7 cellular contexts compared by ENCODE assay signal in the genomic region with DNA sequence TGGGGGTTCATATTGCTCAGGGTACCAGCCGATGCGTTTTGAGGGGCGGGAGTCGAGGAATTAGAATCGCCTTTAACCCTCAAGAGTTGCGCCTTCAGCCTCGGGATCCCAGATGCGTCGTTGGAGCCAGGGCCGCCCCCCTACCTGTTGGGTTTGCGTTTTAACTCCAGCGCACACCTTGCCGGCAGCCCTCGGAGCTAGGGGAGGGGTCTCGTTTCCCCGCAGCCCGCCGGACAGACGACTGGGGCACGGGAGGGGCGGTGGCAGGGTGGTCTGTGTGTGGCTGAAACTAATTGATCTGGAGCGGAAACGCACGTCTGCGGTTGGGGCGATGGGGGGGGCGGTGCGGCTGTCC. TPM values are rescaled to one million over a fixed set of nuclear protein-coding genes. Genes with fewer than 3 reads are reported as not detected.
DNase-seq lines count a peak whose midpoint lies in the region; ATAC-seq and TF ChIP-seq lines count a peak whose summit lies in the region.

No MANE protein-coding gene starts in this region.

- peaks cover 22% of the 10 kb centered on the region for H3K4me1 Mint-ChIP-seq in activated CD4-positive, alpha-beta memory T cell treated with anti-CD3 and anti-CD28 coated beads for 36 hours (ENCODE audit: low read depth)

- H3K27ac ChIP-seq in HCT116 (ENCODE audit: low read depth, low read length), result peak overlapping the region; percentile 96
- H3K27ac ChIP-seq in ascending aorta, result no peak overlapping the region
- H3K27ac ChIP-seq in smooth muscle cell (ENCODE audit: low read depth), result peak overlapping the region; percentile 87

- H3K9me2 ChIP-seq in HCT116 (ENCODE audit: insufficient read depth), result no peaks in the 10 kb centered on the region

- H3K4me3 ChIP-seq in HCT116 (replicated peaks in 1 of 2; ENCODE audit: low read depth in 1 of 2, low read length in 2 of 2), result peak overlapping the region; percentile 96 to 99
- peak overlapping the region; percentile 61 to 88 for H3K4me3 ChIP-seq in ascending aorta
- H3K4me3 ChIP-seq in iPS-18c (ENCODE audit: insufficient read depth, low read depth, low read length), result peak overlapping the region; percentile 63
- peak overlapping the region; percentile 93 for H3K4me3 ChIP-seq in smooth muscle cell

- H3K36me3 Mint-ChIP-seq in activated CD4-positive, alpha-beta memory T cell treated with anti-CD3 and anti-CD28 coated beads for 36 hours, result no peaks in the 10 kb centered on the region

- WGBS in smooth muscle cell (ENCODE audit: low lambda C conversion rate), result 4% methylated on average over 27 of the region's 28 CpGs

- H3K9me3 Mint-ChIP-seq in activated CD4-positive, alpha-beta memory T cell treated with anti-CD3 and anti-CD28 coated beads for 36 hours, result no peaks in the 10 kb centered on the region

- peaks cover 6% of the 10 kb centered on the region for H3F3A ChIP-seq in smooth muscle cell (ENCODE audit: low read depth)

- peak; percentile 1 for TF ChIP-seq POLR2A in HCT116 (IDR thresholded peaks at IDR 0.05; ENCODE audit: borderline replicate concordance, extremely low read depth, insufficient read depth, insufficient read length)

- no peak for TF ChIP-seq RAD21 in HCT116 (IDR thresholded peaks at IDR 0.05; ENCODE audit: low read depth)

- intact Hi-C loops in HCT116 (cut with micrococcal nuclease), result loop anchor here (5.0 kb wide), 2 partner anchors 140 to 255 kb away; no protein-coding TSS in a partner anchor
- intact Hi-C loops in ascending aorta (cut with DNase I), result loop anchor here (2.0 to 10.0 kb wide), 3 partner anchors 97 to 313 kb away; no protein-coding TSS in a partner anchor
- intact Hi-C loops in activated CD4-positive, alpha-beta memory T cell treated with anti-CD3 and anti-CD28 coated beads for 36 hours (cut with micrococcal nuclease), result no loop called here

- H3K79me2 ChIP-seq in HCT116 (ENCODE audit: insufficient read depth, low read length) (peaks cover 27% of the 10 kb centered on the region), smooth muscle cell (ENCODE audit: low read depth) (peaks cover 27% of the 10 kb centered on the region)

- H2AFZ ChIP-seq in HCT116 (ENCODE audit: low read depth, low read length, poor library complexity, severe bottlenecking), result no peak overlapping the region
- H2AFZ ChIP-seq in smooth muscle cell (ENCODE audit: low read depth), result peak overlapping the region; percentile 63

- no peak overlapping the region for H3K27ac Mint-ChIP-seq in activated CD4-positive, alpha-beta memory T cell treated with anti-CD3 and anti-CD28 coated beads for 36 hours

- H3K27me3 Mint-ChIP-seq in activated CD4-positive, alpha-beta memory T cell treated with anti-CD3 and anti-CD28 coated beads for 36 hours, result peaks cover 49% of the 10 kb centered on the region

- H3K9ac ChIP-seq in HCT116 (ENCODE audit: low read length), result peak overlapping the region; percentile 100
- H3K9ac ChIP-seq in smooth muscle cell (ENCODE audit: low read depth), result peak overlapping the region; percentile 20

- RAD21 ChIA-PET in HCT116 (lab: Charles Lee; ENCODE audit: low non-redundant PET in 1 of 2, low total read pairs in 2 of 2, uncharacterized antibody in 2 of 2, unreplicated experiment in 2 of 2), result interaction anchor here in 1 of 2 experiments (0.7 kb wide), 1 partner anchor 257 kb away, joined by 3 read pairs; no protein-coding TSS in a partner anchor

- H3K4me2 ChIP-seq in HCT116 (ENCODE audit: low read length) (peak overlapping the region; percentile 90), smooth muscle cell (peak overlapping the region; percentile 96)

- ATAC-seq in HCT116 (no peak), GM19324 (IDR thresholded peaks at IDR 0.05; ENCODE audit: low FRiP score, unreplicated experiment) (no peak)

- no peaks in the 10 kb centered on the region for H3K9me3 ChIP-seq in HCT116 (ENCODE audit: control insufficient read depth in 1 of 2, insufficient read depth in 1 of 2, low read depth in 1 of 2, low read length in 2 of 2)
- no peaks in the 10 kb centered on the region for H3K9me3 ChIP-seq in ascending aorta
- H3K9me3 ChIP-seq in iPS-18c (ENCODE audit: control insufficient read depth, insufficient read depth, low read length), result no peaks in the 10 kb centered on the region
- no peaks in the 10 kb centered on the region for H3K9me3 ChIP-seq in smooth muscle cell (replicated peaks; ENCODE audit: low read depth)

- CTCF ChIA-PET in HCT116 (lab: Charles Lee), result no interaction called here
- CTCF ChIA-PET in activated CD4-positive, alpha-beta memory T cell treated with anti-CD3 and anti-CD28 coated beads for 36 hours (lab: Charles Lee), result interaction anchor here (1.6 kb wide), 1 partner anchor 33 kb away, joined by 5 read pairs; no protein-coding TSS in a partner anchor

- POLR2A ChIA-PET in HCT116 (lab: Charles Lee), result interaction anchor here (0.6 to 1.1 kb wide), 2 partner anchors 300 to 340 kb away, joined by 3 to 4 read pairs; no protein-coding TSS in a partner anchor
- POLR2A ChIA-PET in activated CD4-positive, alpha-beta memory T cell treated with anti-CD3 and anti-CD28 coated beads for 36 hours (lab: Charles Lee), result no interaction called here

- H3K27me3 ChIP-seq in HCT116 (ENCODE audit: insufficient read depth, low read length) (no peaks in the 10 kb centered on the region), ascending aorta (no peaks in the 10 kb centered on the region), smooth muscle cell (ENCODE audit: low read depth) (no peaks in the 10 kb centered on the region)

- no TSS peak for BruUV-seq in HCT116 (replicated peaks; lab: Mats Ljungman, UMichigan)

- TF ChIP-seq CTCF in HCT116 (IDR thresholded peaks at IDR 0.05 in 2 of 3, conservative IDR thresholded peaks at IDR 0.05 in 1 of 3; ENCODE audit: borderline replicate concordance in 1 of 3, insufficient read depth in 1 of 3, low read depth in 2 of 3, low read length in 2 of 3) (no peak), ascending aorta (IDR thresholded peaks at IDR 0.05) (no peak), smooth muscle cell (IDR thresholded peaks at IDR 0.05; ENCODE audit: borderline replicate concordance, insufficient read depth, poor library complexity, severe bottlenecking) (no peak)

- H3K4me1 ChIP-seq in HCT116 (ENCODE audit: control insufficient read depth in 1 of 2, insufficient read depth in 2 of 2, low read length in 2 of 2), result peaks cover 10 to 63% of the 10 kb centered on the region in 2 experiments
- H3K4me1 ChIP-seq in ascending aorta, result peaks cover 9 to 37% of the 10 kb centered on the region in 2 donors
- H3K4me1 ChIP-seq in smooth muscle cell (ENCODE audit: low read depth), result peaks cover 25% of the 10 kb centered on the region

- no peaks in the 10 kb centered on the region for H3K36me3 ChIP-seq in HCT116 (ENCODE audit: control insufficient read depth in 1 of 2, insufficient read depth in 2 of 2, low read length in 2 of 2)
- H3K36me3 ChIP-seq in ascending aorta, result no peaks in the 10 kb centered on the region
- H3K36me3 ChIP-seq in smooth muscle cell (ENCODE audit: low read depth), result no peaks in the 10 kb centered on the region

- DNase-seq in HCT116 (ENCODE audit: low read depth, low spot score) (no peak), ascending aorta (ENCODE audit: low spot score in 2 of 2) (no peak), smooth muscle cell (lab: John Stamatoyannopoulos, UW; ENCODE audit: unreplicated experiment) (no peak), medulla oblongata (ENCODE audit: extremely low spot score) (no peak)
- DNase-seq in activated CD4-positive, alpha-beta memory T cell treated with anti-CD3 and anti-CD28 coated beads for 36 hours, result no peak

- no peaks in the 10 kb centered on the region for H4K20me1 ChIP-seq in HCT116 (ENCODE audit: insufficient read depth)
- H4K20me1 ChIP-seq in smooth muscle cell (ENCODE audit: low read depth), result peaks cover 8% of the 10 kb centered on the region

- H3K4me3 Mint-ChIP-seq in activated CD4-positive, alpha-beta memory T cell treated with anti-CD3 and anti-CD28 coated beads for 36 hours, result no peak overlapping the region

TF ChIP-seq in HCT116, 20 proteins besides CTCF, POLR2A, EP300 and RAD21:
- TF ChIP-seq POLR2AphosphoS5 (IDR thresholded peaks at IDR 0.05; ENCODE audit: low read depth, low read length), result 0 out of 2 replicates have a peak, but pooled peaks have one; percentile 2
- TF ChIP-seq, protein P1, sequence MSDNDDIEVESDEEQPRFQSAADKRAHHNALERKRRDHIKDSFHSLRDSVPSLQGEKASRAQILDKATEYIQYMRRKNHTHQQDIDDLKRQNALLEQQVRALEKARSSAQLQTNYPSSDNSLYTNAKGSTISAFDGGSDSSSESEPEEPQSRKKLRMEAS (IDR thresholded peaks at IDR 0.05), result no peak

RNA-seq across cellular contexts. Expression of gene CCND1, which starts 3.4 kb away (rescaled TPM):
- total RNA-seq in HCT116 (2021; ENCODE audit: unreplicated experiment) (601 TPM), ascending aorta (90.6 TPM), smooth muscle cell (281 and 307 TPM in 2 replicates)
- 284 and 460 TPM in 2 replicates for polyA plus RNA-seq in HCT116 (2012)
- polyA plus RNA-seq in smooth muscle cell, result 482 and 510 TPM in 2 replicates
- 1 to 10 TPM in 1 of 2 experiments, under 1 TPM in 1; 0.19 to 1.3 TPM for total RNA-seq in activated CD4-positive, alpha-beta memory T cell treated with anti-CD3 and anti-CD28 coated beads for 36 hours

RNA-seq across cellular contexts. Expression of gene LTO1, which starts 37.6 kb away (rescaled TPM):
- total RNA-seq in HCT116 (2021; ENCODE audit: unreplicated experiment), result 21.3 TPM
- 14.4 and 23.1 TPM in 2 replicates for polyA plus RNA-seq in HCT116 (2012)
- total RNA-seq in ascending aorta, result 10.2 TPM
- 7.2 and 8.0 TPM in 2 replicates for total RNA-seq in smooth muscle cell
- 17.3 and 22.6 TPM in 2 replicates for polyA plus RNA-seq in smooth muscle cell
- 10 to 100 TPM; 16.3 to 16.7 TPM for total RNA-seq in activated CD4-positive, alpha-beta memory T cell treated with anti-CD3 and anti-CD28 coated beads for 36 hours

Comparison
In these comparisons a context has a peak if more than half of its experiments do, and no peak if none do; other contexts are left out.
1. H3K27ac ChIP-seq: peak in HCT116 (single experiment) and smooth muscle cell (single experiment); none in ascending aorta (0 of 2).
2. RNA of gene CCND1, which starts 3.4 kb away (total RNA-seq): 601 TPM in HCT116 (single experiment), 281 to 307 TPM in smooth muscle cell and 90.6 TPM in ascending aorta (single experiment); 0.19 to 1.3 TPM in activated CD4-positive, alpha-beta memory T cell treated with anti-CD3 and anti-CD28 coated beads for 36 hours; every median in the first group is over 10 times any median in the second.
3. Peak in every context shown above with its lines, with median percentiles within 50 percentile points of each other: H3K4me3 ChIP-seq.